ENCODE assay signal across 1 cellular context in the genomic region with DNA sequence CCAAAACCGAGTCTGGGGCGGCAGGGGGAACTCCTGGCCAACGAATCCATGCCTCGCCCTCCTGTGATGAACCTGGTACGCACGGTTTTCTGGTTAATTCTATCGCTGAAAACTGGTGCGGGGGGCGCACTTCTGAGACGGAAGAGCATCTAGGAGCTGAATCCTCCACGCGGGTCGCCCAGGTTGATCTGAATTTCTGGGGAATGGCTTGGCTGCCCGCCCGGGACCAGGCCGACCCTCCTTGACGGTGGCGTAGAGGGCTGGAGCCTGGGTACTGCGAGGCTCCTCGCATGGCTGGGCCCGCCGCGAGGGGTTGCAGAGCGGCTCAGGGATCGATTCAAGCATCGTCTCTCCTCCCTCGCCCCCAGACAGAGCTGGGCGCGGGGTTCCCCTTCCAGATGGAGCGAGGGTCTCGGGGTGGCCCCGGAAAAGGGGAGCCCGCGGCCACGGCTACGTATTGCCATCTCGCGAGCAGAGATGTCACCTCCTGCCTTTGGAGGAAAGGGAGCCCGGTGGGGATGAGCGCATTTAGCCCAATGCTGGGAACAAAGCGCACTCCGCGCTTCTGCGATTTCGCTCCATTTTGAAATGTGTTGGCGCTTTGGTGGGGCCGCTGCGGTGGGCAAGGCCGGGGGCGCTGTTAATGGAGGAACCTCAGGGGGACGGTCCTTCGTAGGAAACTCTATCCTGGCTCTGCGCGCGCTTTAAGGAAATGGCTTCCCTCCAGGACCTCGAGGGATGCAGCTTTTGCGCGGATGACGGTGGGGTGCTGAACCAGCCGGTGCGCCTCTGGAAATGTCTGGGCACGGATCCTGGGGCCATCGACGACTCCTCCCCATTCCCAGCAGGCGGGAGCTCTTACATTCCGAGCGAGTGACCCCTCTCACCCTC.
A peak's percentile ranks its signal among the peaks of the same experiment; 100 is the strongest.
TF ChIP-seq lines count a peak whose summit lies in the region.

No MANE protein-coding gene starts in this region.

TF ChIP-seq in H1, 55 proteins besides CTCF, POLR2A, EP300 and RAD21:
- TF ChIP-seq, protein P1, sequence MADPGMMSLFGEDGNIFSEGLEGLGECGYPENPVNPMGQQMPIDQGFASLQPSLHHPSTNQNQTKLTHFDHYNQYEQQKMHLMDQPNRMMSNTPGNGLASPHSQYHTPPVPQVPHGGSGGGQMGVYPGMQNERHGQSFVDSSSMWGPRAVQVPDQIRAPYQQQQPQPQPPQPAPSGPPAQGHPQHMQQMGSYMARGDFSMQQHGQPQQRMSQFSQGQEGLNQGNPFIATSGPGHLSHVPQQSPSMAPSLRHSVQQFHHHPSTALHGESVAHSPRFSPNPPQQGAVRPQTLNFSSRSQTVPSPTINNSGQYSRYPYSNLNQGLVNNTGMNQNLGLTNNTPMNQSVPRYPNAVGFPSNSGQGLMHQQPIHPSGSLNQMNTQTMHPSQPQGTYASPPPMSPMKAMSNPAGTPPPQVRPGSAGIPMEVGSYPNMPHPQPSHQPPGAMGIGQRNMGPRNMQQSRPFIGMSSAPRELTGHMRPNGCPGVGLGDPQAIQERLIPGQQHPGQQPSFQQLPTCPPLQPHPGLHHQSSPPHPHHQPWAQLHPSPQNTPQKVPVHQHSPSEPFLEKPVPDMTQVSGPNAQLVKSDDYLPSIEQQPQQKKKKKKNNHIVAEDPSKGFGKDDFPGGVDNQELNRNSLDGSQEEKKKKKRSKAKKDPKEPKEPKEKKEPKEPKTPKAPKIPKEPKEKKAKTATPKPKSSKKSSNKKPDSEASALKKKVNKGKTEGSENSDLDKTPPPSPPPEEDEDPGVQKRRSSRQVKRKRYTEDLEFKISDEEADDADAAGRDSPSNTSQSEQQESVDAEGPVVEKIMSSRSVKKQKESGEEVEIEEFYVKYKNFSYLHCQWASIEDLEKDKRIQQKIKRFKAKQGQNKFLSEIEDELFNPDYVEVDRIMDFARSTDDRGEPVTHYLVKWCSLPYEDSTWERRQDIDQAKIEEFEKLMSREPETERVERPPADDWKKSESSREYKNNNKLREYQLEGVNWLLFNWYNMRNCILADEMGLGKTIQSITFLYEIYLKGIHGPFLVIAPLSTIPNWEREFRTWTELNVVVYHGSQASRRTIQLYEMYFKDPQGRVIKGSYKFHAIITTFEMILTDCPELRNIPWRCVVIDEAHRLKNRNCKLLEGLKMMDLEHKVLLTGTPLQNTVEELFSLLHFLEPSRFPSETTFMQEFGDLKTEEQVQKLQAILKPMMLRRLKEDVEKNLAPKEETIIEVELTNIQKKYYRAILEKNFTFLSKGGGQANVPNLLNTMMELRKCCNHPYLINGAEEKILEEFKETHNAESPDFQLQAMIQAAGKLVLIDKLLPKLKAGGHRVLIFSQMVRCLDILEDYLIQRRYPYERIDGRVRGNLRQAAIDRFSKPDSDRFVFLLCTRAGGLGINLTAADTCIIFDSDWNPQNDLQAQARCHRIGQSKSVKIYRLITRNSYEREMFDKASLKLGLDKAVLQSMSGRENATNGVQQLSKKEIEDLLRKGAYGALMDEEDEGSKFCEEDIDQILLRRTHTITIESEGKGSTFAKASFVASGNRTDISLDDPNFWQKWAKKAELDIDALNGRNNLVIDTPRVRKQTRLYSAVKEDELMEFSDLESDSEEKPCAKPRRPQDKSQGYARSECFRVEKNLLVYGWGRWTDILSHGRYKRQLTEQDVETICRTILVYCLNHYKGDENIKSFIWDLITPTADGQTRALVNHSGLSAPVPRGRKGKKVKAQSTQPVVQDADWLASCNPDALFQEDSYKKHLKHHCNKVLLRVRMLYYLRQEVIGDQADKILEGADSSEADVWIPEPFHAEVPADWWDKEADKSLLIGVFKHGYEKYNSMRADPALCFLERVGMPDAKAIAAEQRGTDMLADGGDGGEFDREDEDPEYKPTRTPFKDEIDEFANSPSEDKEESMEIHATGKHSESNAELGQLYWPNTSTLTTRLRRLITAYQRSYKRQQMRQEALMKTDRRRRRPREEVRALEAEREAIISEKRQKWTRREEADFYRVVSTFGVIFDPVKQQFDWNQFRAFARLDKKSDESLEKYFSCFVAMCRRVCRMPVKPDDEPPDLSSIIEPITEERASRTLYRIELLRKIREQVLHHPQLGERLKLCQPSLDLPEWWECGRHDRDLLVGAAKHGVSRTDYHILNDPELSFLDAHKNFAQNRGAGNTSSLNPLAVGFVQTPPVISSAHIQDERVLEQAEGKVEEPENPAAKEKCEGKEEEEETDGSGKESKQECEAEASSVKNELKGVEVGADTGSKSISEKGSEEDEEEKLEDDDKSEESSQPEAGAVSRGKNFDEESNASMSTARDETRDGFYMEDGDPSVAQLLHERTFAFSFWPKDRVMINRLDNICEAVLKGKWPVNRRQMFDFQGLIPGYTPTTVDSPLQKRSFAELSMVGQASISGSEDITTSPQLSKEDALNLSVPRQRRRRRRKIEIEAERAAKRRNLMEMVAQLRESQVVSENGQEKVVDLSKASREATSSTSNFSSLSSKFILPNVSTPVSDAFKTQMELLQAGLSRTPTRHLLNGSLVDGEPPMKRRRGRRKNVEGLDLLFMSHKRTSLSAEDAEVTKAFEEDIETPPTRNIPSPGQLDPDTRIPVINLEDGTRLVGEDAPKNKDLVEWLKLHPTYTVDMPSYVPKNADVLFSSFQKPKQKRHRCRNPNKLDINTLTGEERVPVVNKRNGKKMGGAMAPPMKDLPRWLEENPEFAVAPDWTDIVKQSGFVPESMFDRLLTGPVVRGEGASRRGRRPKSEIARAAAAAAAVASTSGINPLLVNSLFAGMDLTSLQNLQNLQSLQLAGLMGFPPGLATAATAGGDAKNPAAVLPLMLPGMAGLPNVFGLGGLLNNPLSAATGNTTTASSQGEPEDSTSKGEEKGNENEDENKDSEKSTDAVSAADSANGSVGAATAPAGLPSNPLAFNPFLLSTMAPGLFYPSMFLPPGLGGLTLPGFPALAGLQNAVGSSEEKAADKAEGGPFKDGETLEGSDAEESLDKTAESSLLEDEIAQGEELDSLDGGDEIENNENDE (IDR thresholded peaks at IDR 0.05; ENCODE audit: insufficient replicate concordance, low read length) = no peak
- TF ChIP-seq POLR2AphosphoS5 (IDR thresholded peaks at IDR 0.05; ENCODE audit: low read depth, low read length) (peak; percentile 51; the same call in 1 of the 2 replicates), EZH2 (IDR thresholded peaks at IDR 0.05; ENCODE audit: low read depth, low read length, severe bottlenecking) (peak; percentile 56), YY1 (IDR thresholded peaks at IDR 0.05; ENCODE audit: low read depth, low read length) (0 out of 2 replicates have a peak, but pooled peaks have one; percentile 50), MAFK (IDR thresholded peaks at IDR 0.05; ENCODE audit: low read depth, low read length) (no peak), CBX5 (IDR thresholded peaks at IDR 0.05; ENCODE audit: low read depth, low read length) (no peak), CHD2 (IDR thresholded peaks at IDR 0.05; ENCODE audit: low read length) (peak; percentile 34; the same call in 1 of the 2 replicates), CHD1 (IDR thresholded peaks at IDR 0.05; ENCODE audit: low read depth, low read length) (no peak), TEAD4 (IDR thresholded peaks at IDR 0.05; ENCODE audit: low read depth, low read length) (peak; percentile 86), KDM5A (IDR thresholded peaks at IDR 0.05; ENCODE audit: low read length) (no peak), KDM4A (IDR thresholded peaks at IDR 0.05; ENCODE audit: low read depth, low read length, severe bottlenecking) (peak; percentile 88), RBBP5 (IDR thresholded peaks at IDR 0.05; ENCODE audit: borderline replicate concordance, low read depth, low read length) (0 out of 2 replicates have a peak, but pooled peaks have one; percentile 46), RFX5 (IDR thresholded peaks at IDR 0.05; ENCODE audit: borderline replicate concordance, low read depth, low read length) (no peak), CEBPB (IDR thresholded peaks at IDR 0.05; ENCODE audit: low read depth, low read length) (no peak), PHF8 (conservative IDR thresholded peaks at IDR 0.05; ENCODE audit: low read depth, low read length) (0 out of 2 replicates have a peak, but pooled peaks have one; percentile 34), TAF1 (IDR thresholded peaks at IDR 0.05; ENCODE audit: low read depth, low read length) (peak; percentile 44; the same call in 1 of the 2 replicates), TBP (IDR thresholded peaks at IDR 0.05; ENCODE audit: low read depth, low read length) (peak; percentile 27; the same call in 1 of the 2 replicates), SIN3A (conservative IDR thresholded peaks at IDR 0.05 in 1 of 2, IDR thresholded peaks at IDR 0.05 in 1 of 2; ENCODE audit: low read depth in 1 of 2, low read length in 2 of 2) (peak in 1 of 2 experiments; percentile 23; a peak in 1 of 4 replicates), ASH2L (IDR thresholded peaks at IDR 0.05; ENCODE audit: low read length) (peak; percentile 67), TCF12 (IDR thresholded peaks at IDR 0.05; ENCODE audit: low read depth, low read length) (no peak), SP4 (IDR thresholded peaks at IDR 0.05; ENCODE audit: low read length) (no peak), SIX5 (IDR thresholded peaks at IDR 0.05; ENCODE audit: low read depth, low read length) (no peak), CREB1 (IDR thresholded peaks at IDR 0.05) (no peak), SUZ12 (IDR thresholded peaks at IDR 0.05; ENCODE audit: low read length) (peak; percentile 67), BCL11A (IDR thresholded peaks at IDR 0.05; ENCODE audit: low read depth in 2 of 2, low read length in 2 of 2) (no peak)
- TF ChIP-seq, protein P2, sequence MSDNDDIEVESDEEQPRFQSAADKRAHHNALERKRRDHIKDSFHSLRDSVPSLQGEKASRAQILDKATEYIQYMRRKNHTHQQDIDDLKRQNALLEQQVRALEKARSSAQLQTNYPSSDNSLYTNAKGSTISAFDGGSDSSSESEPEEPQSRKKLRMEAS (IDR thresholded peaks at IDR 0.05) = peak; percentile 27
- TF ChIP-seq, protein P3, sequence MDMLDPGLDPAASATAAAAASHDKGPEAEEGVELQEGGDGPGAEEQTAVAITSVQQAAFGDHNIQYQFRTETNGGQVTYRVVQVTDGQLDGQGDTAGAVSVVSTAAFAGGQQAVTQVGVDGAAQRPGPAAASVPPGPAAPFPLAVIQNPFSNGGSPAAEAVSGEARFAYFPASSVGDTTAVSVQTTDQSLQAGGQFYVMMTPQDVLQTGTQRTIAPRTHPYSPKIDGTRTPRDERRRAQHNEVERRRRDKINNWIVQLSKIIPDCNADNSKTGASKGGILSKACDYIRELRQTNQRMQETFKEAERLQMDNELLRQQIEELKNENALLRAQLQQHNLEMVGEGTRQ (IDR thresholded peaks at IDR 0.05; ENCODE audit: low read length) = no peak
- TF ChIP-seq, protein P4, sequence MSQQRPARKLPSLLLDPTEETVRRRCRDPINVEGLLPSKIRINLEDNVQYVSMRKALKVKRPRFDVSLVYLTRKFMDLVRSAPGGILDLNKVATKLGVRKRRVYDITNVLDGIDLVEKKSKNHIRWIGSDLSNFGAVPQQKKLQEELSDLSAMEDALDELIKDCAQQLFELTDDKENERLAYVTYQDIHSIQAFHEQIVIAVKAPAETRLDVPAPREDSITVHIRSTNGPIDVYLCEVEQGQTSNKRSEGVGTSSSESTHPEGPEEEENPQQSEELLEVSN (IDR thresholded peaks at IDR 0.05) = peak; percentile 68
TF ChIP-seq in H1: peak in this region for 15.
